Comparison of ENCODE assay signal across 6 cellular contexts in the genomic region with DNA sequence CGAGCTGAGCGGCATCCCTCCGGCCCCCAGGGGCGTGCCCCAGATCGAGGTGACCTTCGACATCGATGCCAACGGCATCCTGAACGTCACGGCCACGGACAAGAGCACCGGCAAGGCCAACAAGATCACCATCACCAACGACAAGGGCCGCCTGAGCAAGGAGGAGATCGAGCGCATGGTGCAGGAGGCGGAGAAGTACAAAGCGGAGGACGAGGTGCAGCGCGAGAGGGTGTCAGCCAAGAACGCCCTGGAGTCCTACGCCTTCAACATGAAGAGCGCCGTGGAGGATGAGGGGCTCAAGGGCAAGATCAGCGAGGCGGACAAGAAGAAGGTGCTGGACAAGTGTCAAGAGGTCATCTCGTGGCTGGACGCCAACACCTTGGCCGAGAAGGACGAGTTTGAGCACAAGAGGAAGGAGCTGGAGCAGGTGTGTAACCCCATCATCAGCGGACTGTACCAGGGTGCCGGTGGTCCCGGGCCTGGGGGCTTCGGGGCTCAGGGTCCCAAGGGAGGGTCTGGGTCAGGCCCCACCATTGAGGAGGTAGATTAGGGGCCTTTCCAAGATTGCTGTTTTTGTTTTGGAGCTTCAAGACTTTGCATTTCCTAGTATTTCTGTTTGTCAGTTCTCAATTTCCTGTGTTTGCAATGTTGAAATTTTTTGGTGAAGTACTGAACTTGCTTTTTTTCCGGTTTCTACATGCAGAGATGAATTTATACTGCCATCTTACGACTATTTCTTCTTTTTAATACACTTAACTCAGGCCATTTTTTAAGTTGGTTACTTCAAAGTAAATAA. TPM values are rescaled to one million over a fixed set of nuclear protein-coding genes. Genes with fewer than 3 reads are reported as not detected.
A peak's percentile ranks its signal among the peaks of the same experiment; 100 is the strongest.
DNase-seq lines count a peak whose midpoint lies in the region; ATAC-seq, FAIRE-seq and TF ChIP-seq lines count a peak whose summit lies in the region.
"Not testable (repeated sequence)": the region's sequence is repeated elsewhere in the genome, so short reads cannot be mapped to it uniquely, and the experiment has no call there.

No MANE protein-coding gene starts in this region.

- peaks cover 33% of the 10 kb centered on the region for H3K27me3 ChIP-seq in BLaER1
- not testable (repeated sequence) for H3K27me3 ChIP-seq in endothelial cell of umbilical vein (ENCODE audit: control insufficient read depth in 2 of 2, insufficient read depth in 2 of 2, low read length in 2 of 2); lung (ENCODE audit: control insufficient read depth, insufficient read depth)

- TF ChIP-seq CTCF in NB4 (IDR thresholded peaks at IDR 0.05; ENCODE audit: low read depth, low read length); endothelial cell of umbilical vein (IDR thresholded peaks at IDR 0.05; ENCODE audit: extremely low read depth in 1 of 2, insufficient read depth in 1 of 2, low read depth in 1 of 2, low read length in 2 of 2); lung (IDR thresholded peaks at IDR 0.05; ENCODE audit: control extremely low read depth, extremely low read depth): not testable (repeated sequence)

- H3K4me3 Mint-ChIP-seq in activated T-helper 1 cell treated with anti-CD3 and anti-CD28 coated beads, Interleukin-12 subunit alpha, Interleukin-12 subunit beta, Interleukin-2, Interleukin-4 antibody, amounts not matched to agents 30 ng/mL and 10 ng/mL and 1 ng/mL, durations not matched to agents 14 hours and 24 hours and 36 hours: peak overlapping the region; percentile 97

- peak overlapping the region; percentile 49; the same call in 1 of the 2 replicates for H3K27ac ChIP-seq in BLaER1
- H3K27ac ChIP-seq in endothelial cell of umbilical vein (ENCODE audit: insufficient read depth, low read depth, low read length): not testable (repeated sequence)
- peak overlapping the region; percentile 37 to 91 for H3K27ac ChIP-seq in lung (ENCODE audit: low read depth in 1 of 2, low read length in 1 of 2)
- H3K27ac ChIP-seq in skin epidermis: peak overlapping the region in 20 of 21 experiments; percentile 11 to 89 (median 70)

- H3K4me3 ChIP-seq in BLaER1: peak overlapping the region; percentile 65
- H3K4me3 ChIP-seq in NB4 (ENCODE audit: low read depth, low read length): peak overlapping the region; percentile 89
- peak overlapping the region; percentile 33 to 62 (median 43) for H3K4me3 ChIP-seq in endothelial cell of umbilical vein (replicated peaks in 1 of 3; ENCODE audit: insufficient read depth in 1 of 3, low read depth in 1 of 3, low read length in 3 of 3)
- peak overlapping the region; percentile 35 for H3K4me3 ChIP-seq in lung
- H3K4me3 ChIP-seq in skin epidermis: peak overlapping the region; percentile 21 to 45 (median 38)

- FAIRE-seq in endothelial cell of umbilical vein (lab: Jason Lieb, UNC): peak; percentile 94

- intact Hi-C loops in activated T-helper 1 cell treated with anti-CD3 and anti-CD28 coated beads, Interleukin-12 subunit alpha, Interleukin-12 subunit beta, Interleukin-2, Interleukin-4 antibody, amounts not matched to agents 30 ng/mL and 10 ng/mL and 1 ng/mL, durations not matched to agents 14 hours and 24 hours and 36 hours (cut with micrococcal nuclease): loop anchor here (10.0 kb wide), 1 partner anchor 1037 kb away; a partner anchor contains a TSS
- intact Hi-C loops in endothelial cell of umbilical vein (cut with micrococcal nuclease): not testable (repeated sequence)

- ATAC-seq in lung (ENCODE audit: insufficient read depth, low FRiP score): not testable (repeated sequence)

- not testable (repeated sequence) for H3K9me1 ChIP-seq in endothelial cell of umbilical vein (replicated peaks; ENCODE audit: control insufficient read depth, extremely low read depth, insufficient read depth, low read length)

- not testable (repeated sequence) for TF ChIP-seq POLR2A in NB4 (IDR thresholded peaks at IDR 0.05; ENCODE audit: extremely low read depth, insufficient read length); endothelial cell of umbilical vein (IDR thresholded peaks at IDR 0.05; ENCODE audit: low read depth, low read length)

- H3K4me1 Mint-ChIP-seq in activated T-helper 1 cell treated with anti-CD3 and anti-CD28 coated beads, Interleukin-12 subunit alpha, Interleukin-12 subunit beta, Interleukin-2, Interleukin-4 antibody, amounts not matched to agents 30 ng/mL and 10 ng/mL and 1 ng/mL, durations not matched to agents 14 hours and 24 hours and 36 hours (ENCODE audit: low read depth): peaks cover 59% of the 10 kb centered on the region

- dilution Hi-C loops in endothelial cell of umbilical vein (cut with MboI; ENCODE audit: extremely low pct_ligation_motif_present, low sequenced_read_pairs): not testable (repeated sequence)

- peak; percentile 62 for DNase-seq in NB4 (ENCODE audit: low read depth)
- DNase-seq in activated T-helper 1 cell treated with anti-CD3 and anti-CD28 coated beads, Interleukin-12 subunit alpha, Interleukin-12 subunit beta, Interleukin-2, Interleukin-4 antibody, amounts not matched to agents 30 ng/mL and 10 ng/mL and 1 ng/mL, durations not matched to agents 14 hours and 24 hours and 36 hours (ENCODE audit: low spot score); endothelial cell of umbilical vein (ENCODE audit: low read depth, low spot score); lung (ENCODE audit: low spot score): not testable (repeated sequence)

- H3K4me1 ChIP-seq in BLaER1: peaks cover 46% of the 10 kb centered on the region
- H3K4me1 ChIP-seq in endothelial cell of umbilical vein (ENCODE audit: control insufficient read depth, extremely low read depth, insufficient read depth, low read length): peaks cover 26% of the 10 kb centered on the region
- H3K4me1 ChIP-seq in lung (ENCODE audit: control insufficient read depth in 2 of 2, insufficient read depth in 2 of 2, low read length in 2 of 2): peaks cover 9 to 11% of the 10 kb centered on the region in 2 donors

- H3K79me2 ChIP-seq in endothelial cell of umbilical vein (ENCODE audit: control insufficient read depth, insufficient read depth, low read length): peaks cover 16% of the 10 kb centered on the region

- H3K27ac Mint-ChIP-seq in activated T-helper 1 cell treated with anti-CD3 and anti-CD28 coated beads, Interleukin-12 subunit alpha, Interleukin-12 subunit beta, Interleukin-2, Interleukin-4 antibody, amounts not matched to agents 30 ng/mL and 10 ng/mL and 1 ng/mL, durations not matched to agents 14 hours and 24 hours and 36 hours: peak overlapping the region; percentile 94

- WGBS in lung, 2 donors: 36 to 41% methylated on average over 15 of the region's 37 CpGs

- not testable (repeated sequence) for BruUV-seq in endothelial cell of umbilical vein (replicated peaks; lab: Mats Ljungman, UMichigan)

- POLR2A ChIA-PET in endothelial cell of umbilical vein (lab: Charles Lee): interaction anchor here (0.8 kb wide), 1 partner anchor 10 kb away, joined by 3 read pairs; a partner anchor contains a TSS

- peak overlapping the region; percentile 83 for H3K4me2 ChIP-seq in BLaER1
- peak overlapping the region; percentile 96 for H3K4me2 ChIP-seq in endothelial cell of umbilical vein (ENCODE audit: insufficient read depth, low read length)

- not testable (repeated sequence) for H3K27me3 Mint-ChIP-seq in activated T-helper 1 cell treated with anti-CD3 and anti-CD28 coated beads, Interleukin-12 subunit alpha, Interleukin-12 subunit beta, Interleukin-2, Interleukin-4 antibody, amounts not matched to agents 30 ng/mL and 10 ng/mL and 1 ng/mL, durations not matched to agents 14 hours and 24 hours and 36 hours (ENCODE audit: insufficient read depth)

- CTCF ChIA-PET in endothelial cell of umbilical vein (lab: Charles Lee): interaction anchor here (1.0 kb wide), 2 partner anchors 10 to 183 kb away, joined by 3 read pairs; a partner anchor contains a TSS

- H4K20me1 ChIP-seq in BLaER1; endothelial cell of umbilical vein (replicated peaks; ENCODE audit: control insufficient read depth, extremely low read depth, insufficient read depth, low read length): not testable (repeated sequence)

- not testable (repeated sequence) for H3K9me3 ChIP-seq in BLaER1; endothelial cell of umbilical vein (replicated peaks; ENCODE audit: control insufficient read depth, insufficient read depth, low read length); lung (ENCODE audit: control insufficient read depth in 2 of 2, insufficient read depth in 1 of 2, low read length in 1 of 2)

- H3K9ac ChIP-seq in BLaER1: peak overlapping the region; percentile 68; the same call in 1 of the 2 replicates
- H3K9ac ChIP-seq in endothelial cell of umbilical vein (replicated peaks; ENCODE audit: extremely low read depth, insufficient read depth, low read length): peak overlapping the region; percentile 19

- H3K36me3 Mint-ChIP-seq in activated T-helper 1 cell treated with anti-CD3 and anti-CD28 coated beads, Interleukin-12 subunit alpha, Interleukin-12 subunit beta, Interleukin-2, Interleukin-4 antibody, amounts not matched to agents 30 ng/mL and 10 ng/mL and 1 ng/mL, durations not matched to agents 14 hours and 24 hours and 36 hours (ENCODE audit: low read depth): peaks cover 14% of the 10 kb centered on the region

- H3K36me3 ChIP-seq in BLaER1; endothelial cell of umbilical vein (ENCODE audit: control insufficient read depth in 2 of 2, extremely low read depth in 1 of 2, insufficient read depth in 2 of 2, low read length in 2 of 2); lung (ENCODE audit: control insufficient read depth in 2 of 2, insufficient read depth in 2 of 2, low read length in 2 of 2): not testable (repeated sequence)

- not testable (repeated sequence) for H2AFZ ChIP-seq in endothelial cell of umbilical vein (ENCODE audit: low read depth, low read length)

- not testable (repeated sequence) for H3K9me3 Mint-ChIP-seq in activated T-helper 1 cell treated with anti-CD3 and anti-CD28 coated beads, Interleukin-12 subunit alpha, Interleukin-12 subunit beta, Interleukin-2, Interleukin-4 antibody, amounts not matched to agents 30 ng/mL and 10 ng/mL and 1 ng/mL, durations not matched to agents 14 hours and 24 hours and 36 hours

RNA-seq across cellular contexts. Expression of a gene that starts 2.0 kb away (rescaled TPM):
- 173 and 175 TPM in 2 replicates for total RNA-seq in activated T-helper 1 cell treated with anti-CD3 and anti-CD28 coated beads, Interleukin-12 subunit alpha, Interleukin-12 subunit beta, Interleukin-2, Interleukin-4 antibody, amounts not matched to agents 30 ng/mL and 10 ng/mL and 1 ng/mL, durations not matched to agents 14 hours and 24 hours and 36 hours
- 55.6 and 58.3 TPM in 2 replicates for total RNA-seq in endothelial cell of umbilical vein
- 56.0 and 57.2 TPM in 2 replicates for polyA plus RNA-seq in endothelial cell of umbilical vein
- polyA plus RNA-seq in endothelial cell of umbilical vein (2011; cell fraction: cytosol; rRNA removed): 36.9 and 38.7 TPM in 2 replicates
- polyA plus RNA-seq in endothelial cell of umbilical vein (2011; cell fraction: nucleus; rRNA removed): 35.7 and 40.1 TPM in 2 replicates
- 36.6 and 43.0 TPM in 2 replicates for polyA plus RNA-seq in endothelial cell of umbilical vein (2012)
- polyA minus RNA-seq in endothelial cell of umbilical vein: 28.8 and 30.6 TPM in 2 replicates
- 183 TPM for polyA minus RNA-seq in endothelial cell of umbilical vein (2011; cell fraction: cytosol; rRNA and poly(A)+ RNA removed)
- polyA minus RNA-seq in endothelial cell of umbilical vein (2011; cell fraction: nucleus; rRNA and poly(A)+ RNA removed): 13.9 and 24.8 TPM in 2 replicates
- total RNA-seq in lung: 1,000 to 10,000 TPM in 1 of 2 donors, 100 to 1,000 TPM in 1; 118 to 1,149 TPM
- 100 to 1,000 TPM in 1 of 2 donors, 10 to 100 TPM in 1; 90.6 to 161 TPM for polyA plus RNA-seq in lung

RNA-seq across cellular contexts. Expression of a gene that starts 2.2 kb away (rescaled TPM):
- 2.2 and 2.9 TPM in 2 replicates for total RNA-seq in activated T-helper 1 cell treated with anti-CD3 and anti-CD28 coated beads, Interleukin-12 subunit alpha, Interleukin-12 subunit beta, Interleukin-2, Interleukin-4 antibody, amounts not matched to agents 30 ng/mL and 10 ng/mL and 1 ng/mL, durations not matched to agents 14 hours and 24 hours and 36 hours
- total RNA-seq in endothelial cell of umbilical vein: 0.74 and 0.77 TPM in 2 replicates
- 0.32 and 0.35 TPM in 2 replicates for polyA plus RNA-seq in endothelial cell of umbilical vein
- 0.31 TPM in 2 replicates for polyA plus RNA-seq in endothelial cell of umbilical vein (2011; cell fraction: cytosol; rRNA removed)
- 0.34 and 0.38 TPM in 2 replicates for polyA plus RNA-seq in endothelial cell of umbilical vein (2011; cell fraction: nucleus; rRNA removed)
- 0.27 and 0.38 TPM in 2 replicates for polyA plus RNA-seq in endothelial cell of umbilical vein (2012)
- 0.79 and 1.7 TPM in 2 replicates for polyA minus RNA-seq in endothelial cell of umbilical vein
- 0.72 TPM for polyA minus RNA-seq in endothelial cell of umbilical vein (2011; cell fraction: cytosol; rRNA and poly(A)+ RNA removed)
- polyA minus RNA-seq in endothelial cell of umbilical vein (2011; cell fraction: nucleus; rRNA and poly(A)+ RNA removed): not detected in 2 replicates
- 1 to 10 TPM; 1.9 to 2.3 TPM for total RNA-seq in lung
- polyA plus RNA-seq in lung: 1 to 10 TPM; 1.0 to 1.2 TPM

RNA-seq across cellular contexts. Expression of a gene that starts 10.2 kb away (rescaled TPM):
- total RNA-seq in activated T-helper 1 cell treated with anti-CD3 and anti-CD28 coated beads, Interleukin-12 subunit alpha, Interleukin-12 subunit beta, Interleukin-2, Interleukin-4 antibody, amounts not matched to agents 30 ng/mL and 10 ng/mL and 1 ng/mL, durations not matched to agents 14 hours and 24 hours and 36 hours: 152 and 155 TPM in 2 replicates
- total RNA-seq in endothelial cell of umbilical vein (49.3 and 54.0 TPM in 2 replicates), lung (1,000 to 10,000 TPM in 1 of 2 donors, 10 to 100 TPM in 1; 99.7 to 1,377 TPM)
- polyA plus RNA-seq in endothelial cell of umbilical vein (27.1 and 31.7 TPM in 2 replicates), lung (10 to 100 TPM; 33.2 to 99.0 TPM)
- 13.4 and 15.4 TPM in 2 replicates for polyA plus RNA-seq in endothelial cell of umbilical vein (2011; cell fraction: cytosol; rRNA removed)
- polyA plus RNA-seq in endothelial cell of umbilical vein (2011; cell fraction: nucleus; rRNA removed): 23.8 and 26.3 TPM in 2 replicates
- 27.0 and 39.2 TPM in 2 replicates for polyA plus RNA-seq in endothelial cell of umbilical vein (2012)
- 30.0 and 46.3 TPM in 2 replicates for polyA minus RNA-seq in endothelial cell of umbilical vein
- 261 TPM for polyA minus RNA-seq in endothelial cell of umbilical vein (2011; cell fraction: cytosol; rRNA and poly(A)+ RNA removed)
- polyA minus RNA-seq in endothelial cell of umbilical vein (2011; cell fraction: nucleus; rRNA and poly(A)+ RNA removed): 11.5 and 22.2 TPM in 2 replicates

RNA-seq across cellular contexts. Expression of a gene that starts 10.6 kb away (rescaled TPM):
- 136 and 137 TPM in 2 replicates for total RNA-seq in activated T-helper 1 cell treated with anti-CD3 and anti-CD28 coated beads, Interleukin-12 subunit alpha, Interleukin-12 subunit beta, Interleukin-2, Interleukin-4 antibody, amounts not matched to agents 30 ng/mL and 10 ng/mL and 1 ng/mL, durations not matched to agents 14 hours and 24 hours and 36 hours
- total RNA-seq in endothelial cell of umbilical vein (78.1 and 78.6 TPM in 2 replicates), lung (10 to 100 TPM; 22.0 to 39.4 TPM)
- polyA plus RNA-seq in endothelial cell of umbilical vein (86.0 and 95.5 TPM in 2 replicates), lung (10 to 100 TPM; 52.0 to 66.7 TPM)
- polyA plus RNA-seq in endothelial cell of umbilical vein (2011; cell fraction: cytosol; rRNA removed): 92.9 and 111 TPM in 2 replicates
- 26.0 and 27.1 TPM in 2 replicates for polyA plus RNA-seq in endothelial cell of umbilical vein (2011; cell fraction: nucleus; rRNA removed)
- polyA plus RNA-seq in endothelial cell of umbilical vein (2012): 71.2 and 88.1 TPM in 2 replicates
- 51.1 and 55.1 TPM in 2 replicates for polyA minus RNA-seq in endothelial cell of umbilical vein
- 42.9 TPM for polyA minus RNA-seq in endothelial cell of umbilical vein (2011; cell fraction: cytosol; rRNA and poly(A)+ RNA removed)
- polyA minus RNA-seq in endothelial cell of umbilical vein (2011; cell fraction: nucleus; rRNA and poly(A)+ RNA removed): 6.0 and 7.9 TPM in 2 replicates

RNA-seq across cellular contexts. Expression of a gene that starts 21.8 kb away (rescaled TPM):
- total RNA-seq in activated T-helper 1 cell treated with anti-CD3 and anti-CD28 coated beads, Interleukin-12 subunit alpha, Interleukin-12 subunit beta, Interleukin-2, Interleukin-4 antibody, amounts not matched to agents 30 ng/mL and 10 ng/mL and 1 ng/mL, durations not matched to agents 14 hours and 24 hours and 36 hours: 150 and 161 TPM in 2 replicates
- total RNA-seq in endothelial cell of umbilical vein (121 and 125 TPM in 2 replicates), lung (10 to 100 TPM; 32.2 to 95.4 TPM)
- polyA plus RNA-seq in endothelial cell of umbilical vein (36.5 and 37.4 TPM in 2 replicates), lung (10 to 100 TPM; 36.3 to 45.8 TPM)
- 30.4 and 32.4 TPM in 2 replicates for polyA plus RNA-seq in endothelial cell of umbilical vein (2011; cell fraction: cytosol; rRNA removed)
- polyA plus RNA-seq in endothelial cell of umbilical vein (2011; cell fraction: nucleus; rRNA removed): 85.3 and 94.4 TPM in 2 replicates
- polyA plus RNA-seq in endothelial cell of umbilical vein (2012): 82.2 and 88.2 TPM in 2 replicates
- polyA minus RNA-seq in endothelial cell of umbilical vein: 86.2 and 91.8 TPM in 2 replicates
- polyA minus RNA-seq in endothelial cell of umbilical vein (2011; cell fraction: cytosol; rRNA and poly(A)+ RNA removed): 60.1 TPM
- 38.8 and 39.1 TPM in 2 replicates for polyA minus RNA-seq in endothelial cell of umbilical vein (2011; cell fraction: nucleus; rRNA and poly(A)+ RNA removed)

Comparison
In these comparisons a context has a peak if more than half of its experiments do, and no peak if none do; other contexts are left out.
1. H3K4me3 ChIP-seq: peak in every context shown above with its lines; median percentile 89 in NB4; 65 in BLaER1; 43 in endothelial cell of umbilical vein; 38 in skin epidermis; 35 in lung.